14 cellular contexts compared by ENCODE assay signal in the genomic region with DNA sequence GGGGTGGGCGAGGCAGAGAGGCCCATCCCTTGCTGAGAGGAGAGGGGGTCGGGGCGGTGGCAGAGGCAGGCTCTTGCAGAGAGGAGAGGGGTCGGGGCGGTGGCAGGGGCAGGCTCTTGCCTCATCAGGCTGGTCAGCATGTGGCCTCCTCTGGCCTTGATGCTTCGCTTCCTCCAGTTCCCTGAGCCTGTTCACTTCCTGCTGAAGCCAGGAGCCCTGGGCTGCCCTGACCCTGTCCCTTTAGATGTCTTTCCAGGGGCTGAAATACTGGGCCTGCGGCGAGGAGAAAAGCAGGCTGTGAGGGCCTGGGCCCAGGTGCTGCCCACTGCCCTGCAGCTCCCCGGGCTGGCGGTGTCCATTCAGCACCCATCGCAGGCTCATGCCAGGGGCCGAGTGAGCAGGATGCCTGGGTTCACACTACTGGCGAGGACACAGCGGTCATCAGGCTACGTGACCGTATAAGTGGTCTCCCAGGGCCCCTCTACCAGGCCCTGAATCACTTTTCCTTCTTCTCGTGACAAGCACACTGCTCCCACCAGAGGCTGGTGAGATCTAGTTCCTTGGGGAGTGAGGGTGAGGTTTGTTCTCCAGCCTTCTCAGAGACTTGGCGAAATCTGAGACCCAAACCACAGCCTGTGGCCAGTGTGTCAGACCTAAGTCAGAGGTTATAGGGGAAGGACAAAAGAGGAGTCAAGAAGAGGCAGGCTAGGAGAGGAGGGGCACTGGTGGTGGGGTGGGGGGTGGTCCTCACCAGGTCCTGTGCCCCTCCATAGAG. TPM values are rescaled to one million over a fixed set of nuclear protein-coding genes. Genes with fewer than 3 reads are reported as not detected.
DNase-seq lines count a peak whose midpoint lies in the region; ATAC-seq, FAIRE-seq and TF ChIP-seq lines count a peak whose summit lies in the region.
"Had no signal": no experiment of that assay in that cellular context is flagged by ENCODE, and none has a peak within 500 bp of the region (broad histone marks: within the 10 kb centered on the region; RNA-seq: fewer than 3 reads in every experiment).

No MANE protein-coding gene starts in this region.

- H3K4me3 Mint-ChIP-seq in memory B cell: no peak overlapping the region

- no peak for FAIRE-seq in urothelium cell line (lab: Jason Lieb, UNC)
- FAIRE-seq: frontal cortex had no signal

- peaks cover 8% of the 10 kb centered on the region for H3K4me1 Mint-ChIP-seq in memory B cell

- TF ChIP-seq CTCF in right atrium auricular region (IDR thresholded peaks at IDR 0.05): no peak

- in situ Hi-C loops in G401 (cut with HindIII; ENCODE audit: low sequenced_read_pairs): no loop called here

- ATAC-seq in Right ventricle myocardium inferior (no peak), memory B cell (ENCODE audit: low read depth) (no peak), GM21619 (IDR thresholded peaks at IDR 0.05; ENCODE audit: unreplicated experiment) (no peak)
- ATAC-seq: left lung, right cardiac atrium had no signal

- intact Hi-C loops in Right ventricle myocardium inferior (cut with DNase I): no loop called here

- H3K4me3 ChIP-seq in right atrium auricular region: no peak overlapping the region
- H3K4me3 ChIP-seq: left lung had no signal

- H3K36me3 Mint-ChIP-seq in memory B cell: no peaks in the 10 kb centered on the region

- peaks cover 4% of the 10 kb centered on the region for H3K27me3 Mint-ChIP-seq in memory B cell

- H3K27me3 ChIP-seq in right atrium auricular region: no peaks in the 10 kb centered on the region

- peak; percentile 65 for DNase-seq in Right ventricle myocardium inferior (ENCODE audit: missing footprints)
- DNase-seq in right atrium auricular region (ENCODE audit: low spot score): no peak
- DNase-seq in astrocyte of the hippocampus (ENCODE audit: low read depth, low spot score): peak; percentile 39
- no peak for DNase-seq in memory B cell (ENCODE audit: low spot score in 2 of 2)
- DNase-seq in urothelium cell line (ENCODE audit: low spot score): peak; percentile 50
- no peak for DNase-seq in G401 (ENCODE audit: low spot score)
- no peak for DNase-seq in RKO (ENCODE audit: low spot score)
- DNase-seq: central memory CD4-positive, alpha-beta T cell; left lung; NCI-H1417; right cardiac atrium had no signal

- H3K9me3 ChIP-seq in right atrium auricular region: no peaks in the 10 kb centered on the region
- H3K9me3 ChIP-seq: left lung had no signal

- no peaks in the 10 kb centered on the region for H3K36me3 ChIP-seq in right atrium auricular region
- H3K36me3 ChIP-seq: left lung, WERI-Rb-1 had no signal

- H3K27ac ChIP-seq in right atrium auricular region: no peak overlapping the region
- H3K27ac ChIP-seq: left lung, WERI-Rb-1 had no signal

- peak overlapping the region; percentile 94 for H3K27ac Mint-ChIP-seq in memory B cell

- H3K4me1 ChIP-seq in right atrium auricular region: peaks cover 0 to 34% of the 10 kb centered on the region in 2 donors

- H3K9me3 Mint-ChIP-seq in memory B cell: no peaks in the 10 kb centered on the region

RNA-seq across cellular contexts. Expression of a gene that starts 6.3 kb away (rescaled TPM):
- 22.7 TPM for total RNA-seq in Right ventricle myocardium inferior
- 10 to 100 TPM; 12.0 to 23.3 TPM for total RNA-seq in right atrium auricular region
- 37.9 and 40.6 TPM in 2 replicates for total RNA-seq in G401 (2014; rRNA removed; shearing (Covaris generic))

RNA-seq across cellular contexts. Expression of a gene that starts 18.4 kb away (rescaled TPM):
- total RNA-seq in Right ventricle myocardium inferior: 17.4 TPM
- 10 to 100 TPM in 1 of 2 donors, 1 to 10 TPM in 1; 8.7 to 12.2 TPM for total RNA-seq in right atrium auricular region
- 28.4 and 45.2 TPM in 2 replicates for total RNA-seq in G401 (2014; rRNA removed; shearing (Covaris generic))

RNA-seq across cellular contexts. Expression of a gene that starts 32.4 kb away (rescaled TPM):
- total RNA-seq in Right ventricle myocardium inferior (12.7 TPM), right atrium auricular region (10 to 100 TPM in 1 of 2 donors, 1 to 10 TPM in 1; 9.3 to 23.0 TPM)
- 2.2 and 3.5 TPM in 2 replicates for total RNA-seq in G401 (2014; rRNA removed; shearing (Covaris generic))

Comparison
In these comparisons a context has a peak if more than half of its experiments do, and no peak if none do; other contexts are left out.
1. DNase-seq: peak in Right ventricle myocardium inferior (single experiment), astrocyte of the hippocampus (single experiment) and urothelium cell line (single experiment); none in right atrium auricular region (single experiment), memory B cell (0 of 2), G401 (single experiment) and RKO (single experiment).